ENCODE assay signal across 8 cellular contexts in the genomic region with DNA sequence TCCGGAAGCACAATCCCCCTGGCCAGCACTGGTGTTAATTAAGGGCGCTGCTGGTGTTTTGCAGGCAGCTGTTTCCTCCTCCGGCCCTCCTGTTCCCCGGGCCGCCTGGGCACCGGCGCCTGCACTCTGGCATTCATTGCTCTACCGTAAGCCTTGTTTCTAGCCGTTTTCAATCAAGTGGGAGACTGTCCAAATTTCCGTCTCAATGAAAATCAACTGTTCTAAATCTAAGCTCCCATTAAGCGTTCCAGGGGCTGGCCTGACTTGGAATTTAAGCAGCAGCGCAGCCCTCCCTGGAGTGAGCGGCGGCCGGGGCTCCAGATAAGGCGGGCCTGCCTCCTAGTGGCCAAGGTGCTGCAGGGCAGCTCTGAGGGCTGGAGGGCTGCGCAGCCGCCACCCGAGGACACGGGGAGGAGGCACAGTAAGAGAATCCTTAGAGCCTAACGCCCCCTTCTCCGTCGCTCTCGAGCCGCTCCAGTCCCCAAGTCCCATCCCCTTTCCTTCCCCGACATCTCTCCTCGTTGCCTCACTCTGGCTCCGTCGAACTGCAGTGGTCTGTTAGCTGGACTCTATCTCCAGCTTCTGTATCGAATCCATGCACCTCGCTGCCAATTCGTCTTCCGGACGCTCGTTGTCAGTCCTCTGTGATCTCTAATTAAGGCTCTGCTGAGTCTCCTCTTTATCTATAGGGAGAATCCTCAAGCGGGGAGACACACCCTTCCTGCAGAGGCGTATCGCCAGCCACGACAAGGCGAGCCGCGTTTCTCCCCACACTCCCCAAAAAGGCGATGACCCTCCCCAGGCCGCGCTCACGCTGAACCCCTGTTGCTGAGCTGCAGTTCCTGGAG. TPM values are rescaled to one million over a fixed set of nuclear protein-coding genes. Genes with fewer than 3 reads are reported as not detected.
A peak's percentile ranks its signal among the peaks of the same experiment; 100 is the strongest.
DNase-seq lines count a peak whose midpoint lies in the region; ATAC-seq, FAIRE-seq and TF ChIP-seq lines count a peak whose summit lies in the region.

No MANE protein-coding gene starts in this region.

- TF ChIP-seq CTCF in WI38 (IDR thresholded peaks at IDR 0.05; ENCODE audit: low read depth, low read length), result peak; percentile 97
- TF ChIP-seq CTCF in bronchial epithelial cell (IDR thresholded peaks at IDR 0.05; ENCODE audit: insufficient read depth, low read length, severe bottlenecking), result peak; percentile 97

- H3K4me3 ChIP-seq in WI38 (ENCODE audit: low read depth, low read length), result peak overlapping the region; percentile 51
- H3K4me3 ChIP-seq in bronchial epithelial cell (ENCODE audit: low read depth, low read length), result peak overlapping the region; percentile 46

- H3K27me3 ChIP-seq in bronchial epithelial cell (ENCODE audit: control insufficient read depth, insufficient read depth, low read length), result no peaks in the 10 kb centered on the region

- peak; percentile 96 for ATAC-seq in HG02943 (IDR thresholded peaks at IDR 0.05; ENCODE audit: low read depth, unreplicated experiment)

- peak; percentile 62 for DNase-seq in NK-92 treated with Interleukin-12 subunit alpha and Interleukin-12 subunit beta, amount 100 ng/mL, for 24 hours (lab: John Stamatoyannopoulos, UW)
- DNase-seq in NK-92 (lab: John Stamatoyannopoulos, UW; ENCODE audit: unreplicated experiment), result no peak
- peak; percentile 78 for DNase-seq in NCI-H2107 (lab: John Stamatoyannopoulos, UW)
- peak; percentile 59 for DNase-seq in bronchial epithelial cell (ENCODE audit: low read depth)
- DNase-seq in inferior parietal cortex (ENCODE audit: extremely low spot score), result peak; percentile 91
- DNase-seq in smooth muscle cell of the brain vasculature (ENCODE audit: low read depth, low spot score), result peak; percentile 57

- no peaks in the 10 kb centered on the region for H3K36me3 ChIP-seq in bronchial epithelial cell (ENCODE audit: control insufficient read depth, insufficient read depth, low read length)

- no peak for FAIRE-seq in bronchial epithelial cell (lab: Jason Lieb, UNC)

RNA-seq across cellular contexts. Expression of gene LRRC8D, which starts 57.8 kb away (rescaled TPM):
- 35.8 and 36.6 TPM in 2 replicates for total RNA-seq in bronchial epithelial cell
